Comparison of ENCODE assay signal across 20 cellular contexts in the genomic region with DNA sequence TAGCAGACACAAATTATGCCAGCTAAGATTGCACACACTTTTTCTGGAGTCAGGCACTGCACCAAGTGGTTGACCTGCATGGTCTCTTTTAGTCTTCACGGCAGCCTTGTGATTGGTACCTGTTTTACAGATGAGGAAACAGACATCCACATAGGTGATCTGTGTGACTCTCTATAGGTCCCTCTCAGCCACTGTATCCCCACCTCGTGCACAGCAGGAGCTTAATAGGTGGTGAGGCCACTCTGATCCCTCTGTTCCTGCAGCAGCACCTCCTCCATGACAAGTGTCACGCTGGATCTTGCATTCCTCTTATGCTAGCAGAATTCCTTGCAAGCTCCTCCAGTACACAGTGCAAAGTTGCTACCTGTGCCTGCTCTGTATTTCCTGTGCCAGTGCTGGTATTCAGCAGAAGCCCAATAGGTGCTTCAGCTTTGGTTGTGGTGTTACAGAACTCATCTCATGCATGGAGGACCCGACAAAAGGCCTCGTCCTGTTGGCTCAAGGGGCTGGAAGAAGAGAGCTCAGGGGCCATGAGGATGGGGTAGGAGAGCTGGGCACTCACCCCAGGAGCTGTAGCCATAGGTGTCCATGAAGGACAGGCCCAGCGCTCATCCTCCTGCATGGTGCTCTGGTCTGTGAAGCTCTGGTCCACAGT.
"Had no signal": no experiment of that assay in that cellular context is flagged by ENCODE, and none has a peak within 500 bp of the region (broad histone marks: within the 10 kb centered on the region; RNA-seq: fewer than 3 reads in every experiment).

No MANE protein-coding gene starts in this region.

- H3K79me2 ChIP-seq: hepatocyte had no signal

- DNase-seq: cerebellar nuclear complex; effector CD4-positive, alpha-beta T cell; endodermal cell; erythroblast; foreskin melanocyte; kidney; left cardiac atrium; left ventricle myocardium inferior; mesendoderm; naive thymus-derived CD4-positive, alpha-beta T cell; nucleus accumbens; ovary; right lobe of liver; stimulated activated CD4-positive, alpha-beta T cell treated with anti-CD3 and anti-CD28 coated beads, Interleukin-2, amount 100 ng/mL, for 24 hours; stimulated activated naive CD8-positive, alpha-beta T cell treated with anti-CD3 and anti-CD28 coated beads, Interleukin-15, Interleukin-2, amounts not matched to agents 100 U/mL and 50 U/mL, for 24 hours; thyroid gland; upper lobe of right lung had no signal

- H3K9me3 ChIP-seq: ovary, right lobe of liver, suprapubic skin, thyroid gland, upper lobe of right lung, vagina had no signal

- H3K4me3 ChIP-seq: hepatocyte, left ventricle myocardium inferior, ovary, right lobe of liver, suprapubic skin, thyroid gland, upper lobe of right lung, vagina had no signal

- ATAC-seq: left cardiac atrium; naive thymus-derived CD4-positive, alpha-beta T cell; right lobe of liver; stimulated activated naive CD8-positive, alpha-beta T cell treated with anti-CD3 and anti-CD28 coated beads, Interleukin-15, Interleukin-2, amounts not matched to agents 100 U/mL and 50 U/mL, for 24 hours; upper lobe of right lung had no signal

- H3K27ac ChIP-seq: hepatocyte, left ventricle myocardium inferior, ovary, right lobe of liver, suprapubic skin, thyroid gland, upper lobe of right lung, vagina had no signal

- H3K4me2 ChIP-seq: hepatocyte had no signal

- H3K27ac Mint-ChIP-seq: endodermal cell; naive thymus-derived CD4-positive, alpha-beta T cell had no signal

- H3K27me3 ChIP-seq: ovary, right lobe of liver, thyroid gland, vagina had no signal

- H3K4me3 Mint-ChIP-seq: endodermal cell; naive thymus-derived CD4-positive, alpha-beta T cell had no signal

- H3K36me3 ChIP-seq: left ventricle myocardium inferior, ovary, right lobe of liver, suprapubic skin, thyroid gland, upper lobe of right lung, vagina had no signal

- H2AFZ ChIP-seq: hepatocyte had no signal

- H3K4me1 Mint-ChIP-seq: endodermal cell had no signal

- H3K4me1 ChIP-seq: left ventricle myocardium inferior, right lobe of liver, suprapubic skin, thyroid gland, upper lobe of right lung, vagina had no signal

- H3K9me3 Mint-ChIP-seq: endodermal cell had no signal
